1 cellular context compared by ENCODE assay signal in genomic region chr14:34539407-34540180, GRCh38.
TF ChIP-seq lines count a peak whose summit lies in the region.

TSS of gene EAPP (minus strand) at chr14:34539701. CDS start at chr14:34539628, 73 bp downstream.

TF ChIP-seq in HepG2, 621 proteins besides CTCF, POLR2A, EP300 and RAD21 (continued from another document and continues in another):
- TF ChIP-seq ZNF362 (CRISPR knock-in tag; IDR thresholded peaks at IDR 0.05; ENCODE audit: borderline replicate concordance) (peak; percentile 88), ZFY (CRISPR knock-in tag; IDR thresholded peaks at IDR 0.05) (peak; percentile 100), FOXK1 (CRISPR knock-in tag; IDR thresholded peaks at IDR 0.05; ENCODE audit: borderline replicate concordance, low read depth) (peak; percentile 100), SP5 (CRISPR knock-in tag; IDR thresholded peaks at IDR 0.05; ENCODE audit: borderline replicate concordance, low read depth) (peak; percentile 97), ZNF724P (CRISPR knock-in tag; IDR thresholded peaks at IDR 0.05; ENCODE audit: borderline replicate concordance) (peak; percentile 97), ZBTB33 (CRISPR knock-in tag; IDR thresholded peaks at IDR 0.05) (peak; percentile 81), MLLT10 (CRISPR knock-in tag; IDR thresholded peaks at IDR 0.05) (0 out of 2 replicates have a peak, but pooled peaks have one; percentile 46), ZMYM4 (CRISPR knock-in tag; IDR thresholded peaks at IDR 0.05) (peak; percentile 98), TARDBP (CRISPR knock-in tag; IDR thresholded peaks at IDR 0.05) (peak; percentile 84), ZFX (CRISPR knock-in tag; IDR thresholded peaks at IDR 0.05; ENCODE audit: low read depth) (peak; percentile 100), TCF7L2 (IDR thresholded peaks at IDR 0.05; ENCODE audit: low read depth, low read length) (no peak), TEAD3 (CRISPR knock-in tag; optimal IDR thresholded peaks at IDR 0.05; ENCODE audit: borderline replicate concordance) (peak; percentile 91), PHF21A (CRISPR knock-in tag; IDR thresholded peaks at IDR 0.05) (peak; percentile 98), YY1 (IDR thresholded peaks at IDR 0.05; ENCODE audit: insufficient read depth, insufficient replicate concordance, low read depth, low read length) (peak; percentile 91), ZNF234 (CRISPR knock-in tag; conservative IDR thresholded peaks at IDR 0.05) (no peak; the same call in 1 of the 2 replicates), BRD4 (CRISPR knock-in tag; IDR thresholded peaks at IDR 0.05) (peak; percentile 98), ZHX1 (CRISPR knock-in tag; IDR thresholded peaks at IDR 0.05; ENCODE audit: low read depth) (peak; percentile 97), JARID2 (CRISPR knock-in tag; IDR thresholded peaks at IDR 0.05; ENCODE audit: insufficient replicate concordance) (peak; percentile 98), HOXA7 (CRISPR knock-in tag; IDR thresholded peaks at IDR 0.05) (no peak), TFDP2 (CRISPR knock-in tag; IDR thresholded peaks at IDR 0.05) (peak; percentile 92), HOXA9 (CRISPR knock-in tag; IDR thresholded peaks at IDR 0.05; ENCODE audit: borderline replicate concordance) (peak; percentile 93), RNF219 (CRISPR knock-in tag; IDR thresholded peaks at IDR 0.05) (no peak), NFKBIZ (CRISPR knock-in tag; IDR thresholded peaks at IDR 0.05) (peak; percentile 97), ZNF260 (CRISPR knock-in tag; IDR thresholded peaks at IDR 0.05; ENCODE audit: borderline replicate concordance, low read depth) (no peak; the same call in 1 of the 2 replicates), U2AF2 (IDR thresholded peaks at IDR 0.05; ENCODE audit: low read depth, low read length) (no peak), RFX3 (CRISPR knock-in tag; IDR thresholded peaks at IDR 0.05) (peak; percentile 51), ZBTB8A (CRISPR knock-in tag; IDR thresholded peaks at IDR 0.05; ENCODE audit: borderline replicate concordance, low read depth) (0 out of 2 replicates have a peak, but pooled peaks have one; percentile 86), BCL6 (CRISPR knock-in tag; IDR thresholded peaks at IDR 0.05) (peak; percentile 91), NCOA1 (CRISPR knock-in tag; IDR thresholded peaks at IDR 0.05) (peak; percentile 97; the same call in 1 of the 2 replicates), REPIN1 (CRISPR knock-in tag; IDR thresholded peaks at IDR 0.05; ENCODE audit: borderline replicate concordance, low read depth) (peak; percentile 94), IRF2 (CRISPR knock-in tag; IDR thresholded peaks at IDR 0.05) (peak; percentile 99), CHD2 (IDR thresholded peaks at IDR 0.05; ENCODE audit: low read depth, low read length) (peak; percentile 48; the same call in 1 of the 2 replicates), DZIP1 (CRISPR knock-in tag; IDR thresholded peaks at IDR 0.05) (peak; percentile 12), NFKB2 (CRISPR knock-in tag; IDR thresholded peaks at IDR 0.05; ENCODE audit: borderline replicate concordance) (peak; percentile 100), CBX2 (IDR thresholded peaks at IDR 0.05; ENCODE audit: low read depth, low read length) (no peak), CBX2 (CRISPR knock-in tag; IDR thresholded peaks at IDR 0.05; ENCODE audit: low read depth) (peak; percentile 96; the same call in 1 of the 2 replicates), HMGXB4 (CRISPR knock-in tag; IDR thresholded peaks at IDR 0.05; ENCODE audit: borderline replicate concordance in 1 of 2, low read depth in 1 of 2) (peak; percentile 100), CREB3 (CRISPR knock-in tag; IDR thresholded peaks at IDR 0.05) (peak; percentile 89), ZNF841 (CRISPR knock-in tag; IDR thresholded peaks at IDR 0.05; ENCODE audit: borderline replicate concordance) (peak; percentile 76; the same call in 1 of the 2 replicates), PPARG (CRISPR knock-in tag; conservative IDR thresholded peaks at IDR 0.05) (peak; percentile 83), NR2F6 (IDR thresholded peaks at IDR 0.05) (no peak), NR2F6 (CRISPR knock-in tag; IDR thresholded peaks at IDR 0.05) (peak; percentile 73), HOXA3 (CRISPR knock-in tag; IDR thresholded peaks at IDR 0.05) (peak; percentile 99), ZNF878 (CRISPR knock-in tag; IDR thresholded peaks at IDR 0.05) (peak; percentile 11), ZSCAN25 (CRISPR knock-in tag; IDR thresholded peaks at IDR 0.05) (peak; percentile 93), HES4 (CRISPR knock-in tag; IDR thresholded peaks at IDR 0.05; ENCODE audit: borderline replicate concordance) (peak; percentile 98), ZBTB37 (CRISPR knock-in tag; IDR thresholded peaks at IDR 0.05) (0 out of 2 replicates have a peak, but pooled peaks have one; percentile 55), PITX1 (CRISPR knock-in tag; IDR thresholded peaks at IDR 0.05) (peak; percentile 95)
